In the genomic region with DNA sequence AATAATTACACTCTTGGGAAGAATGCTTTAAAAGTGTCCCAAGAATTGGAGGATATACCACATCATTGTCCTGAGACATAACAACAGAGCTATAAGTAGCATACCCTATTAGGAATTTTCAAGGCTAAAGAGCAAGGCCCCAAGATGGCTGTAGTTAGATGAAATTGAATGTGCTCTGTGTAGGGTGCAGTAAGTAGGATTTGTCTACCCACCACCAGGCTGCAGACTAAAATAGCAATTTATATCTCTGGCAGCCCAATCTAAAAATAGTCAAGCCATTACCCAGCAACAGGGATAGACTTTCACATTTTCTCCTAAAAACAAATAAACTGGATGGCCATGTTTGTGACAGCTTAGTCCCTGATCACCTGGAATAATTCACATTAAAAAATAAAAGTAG, we compare ENCODE assay signal across 31 cellular contexts. TPM values are rescaled to one million over a fixed set of nuclear protein-coding genes. Genes with fewer than 3 reads are reported as not detected.
A peak's percentile ranks its signal among the peaks of the same experiment; 100 is the strongest.
DNase-seq lines count a peak whose midpoint lies in the region; ATAC-seq, FAIRE-seq and TF ChIP-seq lines count a peak whose summit lies in the region.
"Had no signal": no experiment of that assay in that cellular context is flagged by ENCODE, and none has a peak within 500 bp of the region (broad histone marks: within the 10 kb centered on the region; RNA-seq: fewer than 3 reads in every experiment).

No MANE protein-coding gene starts in this region.

- no peak for TF ChIP-seq RAD21 in HepG2 (CRISPR knock-in tag; IDR thresholded peaks at IDR 0.05)

- H3K27me3 Mint-ChIP-seq in activated naive CD4-positive, alpha-beta T cell treated with anti-CD3 and anti-CD28 coated beads, Interleukin-2, amount 10 ng/mL, durations not matched to agents 7 days and 5 days: no peaks in the 10 kb centered on the region
- H3K27me3 Mint-ChIP-seq: activated naive CD4-positive, alpha-beta T cell treated with anti-CD3 and anti-CD28 coated beads, Interleukin-2, amount 50 U/mL, for 24 hours; stimulated activated naive B cell treated with anti-CD40 and anti-IgM and Interleukin-4, amounts not matched to agents 10 μg/mL and 1 μg/mL and 100 μg/mL, for 72 hours had no signal

- DNase-seq in HepG2 (ENCODE audit: low spot score) (no peak), right lobe of liver (no peak), myocyte (ENCODE audit: low read depth) (peak; percentile 50), tibial artery (no peak), kidney glomerular epithelial cell (lab: John Stamatoyannopoulos, UW) (no peak)
- DNase-seq in activated naive CD4-positive, alpha-beta T cell treated with anti-CD3 and anti-CD28 coated beads, Interleukin-2, amount 10 ng/mL, durations not matched to agents 7 days and 5 days: no peak
- no peak for DNase-seq in stimulated activated CD4-positive, alpha-beta T cell treated with anti-CD3 and anti-CD28 coated beads, Interleukin-1b, Interleukin-23, amount 100 ng/mL, for 48 hours
- DNase-seq: 8988T; activated CD4-positive, alpha-beta T cell treated with anti-CD3 and anti-CD28 coated beads for 48 hours; activated T-cell treated with anti-CD3 and anti-CD28 coated beads for 4 hours; amygdala; Calu3; colonic mucosa; DMS79 treated with DMSO at 0.1 percent for 48 hours; effector CD8-positive, alpha-beta T cell; GF-D8; glutamatergic neuron; mammary epithelial cell; NCI-H1436 treated with DMSO at 0.1 percent for 48 hours; NCI-H69; SJCRH30; stimulated activated naive B cell treated with anti-CD40 and anti-IgM and Interleukin-4, amounts not matched to agents 10 μg/mL and 1 μg/mL and 100 μg/mL, for 72 hours; SW 1271 had no signal

- no peak for ATAC-seq in HepG2
- ATAC-seq in right lobe of liver: no peak
- ATAC-seq in gastroesophageal sphincter: no peak
- ATAC-seq: stimulated activated naive B cell treated with anti-CD40 and anti-IgM and Interleukin-4, amounts not matched to agents 10 μg/mL and 1 μg/mL and 100 μg/mL, for 72 hours had no signal

- no peak overlapping the region for H3K9ac ChIP-seq in HepG2 (ENCODE audit: insufficient read depth, low read depth, low read length)
- H3K9ac ChIP-seq: GM23248, neural progenitor cell had no signal

- H3K36me3 ChIP-seq in HepG2 (replicated peaks in 1 of 2; ENCODE audit: control insufficient read depth in 1 of 2, insufficient read depth in 2 of 2, low read length in 2 of 2): peaks cover 11 to 67% of the 10 kb centered on the region in 2 experiments
- peaks cover 0 to 8% (median 1%) of the 10 kb centered on the region in 4 donors for H3K36me3 ChIP-seq in right lobe of liver
- H3K36me3 ChIP-seq in gastroesophageal sphincter: peaks cover 1 to 29% of the 10 kb centered on the region in 2 donors
- peaks cover 8 to 19% (median 16%) of the 10 kb centered on the region in 3 donors for H3K36me3 ChIP-seq in tibial artery
- H3K36me3 ChIP-seq: breast epithelium had no signal

- no peak overlapping the region for H2AFZ ChIP-seq in HepG2 (ENCODE audit: low read length)
- H2AFZ ChIP-seq: GM23248, neural progenitor cell had no signal

- no peak for FAIRE-seq in HepG2 (lab: Jason Lieb, UNC)
- FAIRE-seq: RCC 7860 had no signal

- peaks cover 78% of the 10 kb centered on the region for H3K36me3 Mint-ChIP-seq in activated naive CD4-positive, alpha-beta T cell treated with anti-CD3 and anti-CD28 coated beads, Interleukin-2, amount 10 ng/mL, durations not matched to agents 7 days and 5 days

- intact Hi-C loops in HepG2 (cut with micrococcal nuclease; ENCODE audit: unreplicated experiment) (no loop called here), right lobe of liver (cut with DNase I) (no loop called here), tibial artery (cut with DNase I; ENCODE audit: low total_unique reads) (loop anchor here (10.0 kb wide), 1 partner anchor 99 kb away; a partner anchor contains a TSS)

- CTCF ChIA-PET in HepG2 (lab: Yijun Ruan, JAX; ENCODE audit: low intra/inter-chr PET ratio, low total read pairs): no interaction called here
- CTCF ChIA-PET in activated naive CD4-positive, alpha-beta T cell treated with anti-CD3 and anti-CD28 coated beads, Interleukin-2, amount 10 ng/mL, durations not matched to agents 7 days and 5 days (lab: Charles Lee): no interaction called here

- H3K27ac ChIP-seq in HepG2 (ENCODE audit: extremely low read length, insufficient read depth, low read length): no peak overlapping the region
- no peak overlapping the region for H3K27ac ChIP-seq in right lobe of liver
- peak overlapping the region; percentile 16 to 64 (median 40) for H3K27ac ChIP-seq in gastroesophageal sphincter
- peak overlapping the region; percentile 31 to 44 for H3K27ac ChIP-seq in tibial artery
- H3K27ac ChIP-seq: breast epithelium, colonic mucosa, GM23248, neural progenitor cell, SJCRH30, VCaP had no signal

- in situ Hi-C loops in HepG2 (cut with HindIII; ENCODE audit: extremely low pct_ligation_motif_present, low pct_unique_long_range_greater_than_20kb): no loop called here

- H3K4me3 ChIP-seq in HepG2 (replicated peaks in 1 of 3; ENCODE audit: insufficient read depth in 1 of 3, low read depth in 2 of 3, low read length in 3 of 3): no peak overlapping the region; a peak in 1 of 6 replicates
- no peak overlapping the region for H3K4me3 ChIP-seq in right lobe of liver
- no peak overlapping the region for H3K4me3 ChIP-seq in gastroesophageal sphincter
- H3K4me3 ChIP-seq in tibial artery: no peak overlapping the region
- H3K4me3 ChIP-seq: breast epithelium, colonic mucosa, GM23248, neural progenitor cell, SJCRH30 had no signal

- no peak for TF ChIP-seq CTCF in HepG2 (CRISPR knock-in tag; IDR thresholded peaks at IDR 0.05)
- TF ChIP-seq CTCF in right lobe of liver (IDR thresholded peaks at IDR 0.05): no peak
- peak in 2 of 4 experiments; percentile 15 to 24 for TF ChIP-seq CTCF in gastroesophageal sphincter (IDR thresholded peaks at IDR 0.05)
- peak in 1 of 2 experiments; percentile 33 for TF ChIP-seq CTCF in tibial artery (IDR thresholded peaks at IDR 0.05)

- H4K20me1 ChIP-seq in HepG2 (ENCODE audit: insufficient read depth, low read length): no peaks in the 10 kb centered on the region

- no TSS peak for BruUV-seq in HepG2 (replicated peaks; lab: Mats Ljungman, UMichigan)

- H3K27me3 ChIP-seq in HepG2 (ENCODE audit: control insufficient read depth in 1 of 2, insufficient read depth in 2 of 2, low read length in 2 of 2) (no peaks in the 10 kb centered on the region; a peak in 1 of 5 replicates), right lobe of liver (no peaks in the 10 kb centered on the region), gastroesophageal sphincter (no peaks in the 10 kb centered on the region), tibial artery (no peaks in the 10 kb centered on the region)
- H3K27me3 ChIP-seq: breast epithelium, colonic mucosa, neural progenitor cell, SJCRH30 had no signal

- no peak overlapping the region for H3K27ac Mint-ChIP-seq in activated naive CD4-positive, alpha-beta T cell treated with anti-CD3 and anti-CD28 coated beads, Interleukin-2, amount 10 ng/mL, durations not matched to agents 7 days and 5 days
- H3K27ac Mint-ChIP-seq: activated naive CD4-positive, alpha-beta T cell treated with anti-CD3 and anti-CD28 coated beads, Interleukin-2, amount 50 U/mL, for 24 hours; activated T-helper 2 cell treated with anti-CD3 and anti-CD28 coated beads, Interferon-gamma antibody, Interleukin-2, Interleukin-4, amounts not matched to agents 10 μg/mL and 5 μg/mL and 100 μg/mL, durations not matched to agents 14 hours and 24 hours and 36 hours; neural progenitor cell had no signal

- POLR2A ChIA-PET in HepG2 (lab: Yijun Ruan, JAX): interaction anchor here (1.0 to 9.0 kb wide), 6 partner anchors 7 to 130 kb away, joined by 3 to 127 read pairs (median 14); no protein-coding TSS in a partner anchor

- TF ChIP-seq EP300 in HepG2 (IDR thresholded peaks at IDR 0.05; ENCODE audit: low read depth in 2 of 2, low read length in 2 of 2) (no peak), HepG2 (CRISPR knock-in tag; IDR thresholded peaks at IDR 0.05; ENCODE audit: borderline replicate concordance) (no peak), gastroesophageal sphincter (IDR thresholded peaks at IDR 0.05) (no peak)

- TF ChIP-seq POLR2A in HepG2 (IDR thresholded peaks at IDR 0.05; ENCODE audit: insufficient read depth in 1 of 2, low read depth in 2 of 2, low read length in 2 of 2): no peak
- no peak for TF ChIP-seq POLR2A in right lobe of liver (IDR thresholded peaks at IDR 0.05)
- no peak for TF ChIP-seq POLR2A in gastroesophageal sphincter (IDR thresholded peaks at IDR 0.05)

- H3K4me1 Mint-ChIP-seq in activated naive CD4-positive, alpha-beta T cell treated with anti-CD3 and anti-CD28 coated beads, Interleukin-2, amount 10 ng/mL, durations not matched to agents 7 days and 5 days: peaks cover 59% of the 10 kb centered on the region

- peaks cover 93% of the 10 kb centered on the region for H3K4me1 ChIP-seq in HepG2 (ENCODE audit: insufficient read depth, low read length)
- peaks cover 0 to 15% (median 0%) of the 10 kb centered on the region in 4 donors for H3K4me1 ChIP-seq in right lobe of liver
- H3K4me1 ChIP-seq in gastroesophageal sphincter: peaks cover 0 to 61% (median 2%) of the 10 kb centered on the region in 3 donors
- H3K4me1 ChIP-seq in tibial artery: peaks cover 0 to 33% (median 12%) of the 10 kb centered on the region in 4 donors
- H3K4me1 ChIP-seq: breast epithelium, SJCRH30 had no signal

- H3K79me2 ChIP-seq in HepG2 (ENCODE audit: insufficient read depth, low read length): peaks cover 88% of the 10 kb centered on the region

- H3K4me3 Mint-ChIP-seq in activated naive CD4-positive, alpha-beta T cell treated with anti-CD3 and anti-CD28 coated beads, Interleukin-2, amount 10 ng/mL, durations not matched to agents 7 days and 5 days: no peak overlapping the region
- H3K4me3 Mint-ChIP-seq: activated naive CD4-positive, alpha-beta T cell treated with anti-CD3 and anti-CD28 coated beads, Interleukin-2, amount 50 U/mL, for 24 hours; neural progenitor cell had no signal

- no peaks in the 10 kb centered on the region for H3K9me3 ChIP-seq in HepG2 (ENCODE audit: low read length)
- no peaks in the 10 kb centered on the region for H3K9me3 ChIP-seq in right lobe of liver
- no peaks in the 10 kb centered on the region for H3K9me3 ChIP-seq in gastroesophageal sphincter
- H3K9me3 ChIP-seq in tibial artery: no peaks in the 10 kb centered on the region
- H3K9me3 ChIP-seq: breast epithelium, colonic mucosa had no signal

- H3K4me2 ChIP-seq in HepG2 (ENCODE audit: low read depth, low read length): peak overlapping the region; percentile 92

- no peaks in the 10 kb centered on the region for H3K9me3 Mint-ChIP-seq in activated naive CD4-positive, alpha-beta T cell treated with anti-CD3 and anti-CD28 coated beads, Interleukin-2, amount 10 ng/mL, durations not matched to agents 7 days and 5 days
- H3K9me3 Mint-ChIP-seq: activated naive CD4-positive, alpha-beta T cell treated with anti-CD3 and anti-CD28 coated beads, Interleukin-2, amount 50 U/mL, for 24 hours; activated T-helper 2 cell treated with anti-CD3 and anti-CD28 coated beads, Interferon-gamma antibody, Interleukin-2, Interleukin-4, amounts not matched to agents 10 μg/mL and 5 μg/mL and 100 μg/mL, durations not matched to agents 14 hours and 24 hours and 36 hours; stimulated activated naive B cell treated with anti-CD40 and anti-IgM and Interleukin-4, amounts not matched to agents 10 μg/mL and 1 μg/mL and 100 μg/mL, for 72 hours had no signal

RNA-seq across cellular contexts. Expression of a gene that starts 5.6 kb away (rescaled TPM):
- 121 and 137 TPM in 2 replicates for total RNA-seq in HepG2 (2016; rRNA removed; fragmentation: Illumina TruSeq; extraction: Trizol)
- total RNA-seq in HepG2 (2016; cell fraction: cytosol; rRNA removed; fragmentation: Illumina TruSeq; extraction: Trizol; ENCODE audit: low read depth): 99.7 and 114 TPM in 2 replicates
- total RNA-seq in HepG2 (2016; cell fraction: insoluble cytoplasmic fraction; rRNA removed; fragmentation: Illumina TruSeq; extraction: Trizol): 116 and 133 TPM in 2 replicates
- total RNA-seq in HepG2 (2016; cell fraction: membrane; rRNA removed; fragmentation: Illumina TruSeq; extraction: Trizol): 235 and 252 TPM in 2 replicates
- total RNA-seq in HepG2 (2016; cell fraction: nucleus; rRNA removed; fragmentation: Illumina TruSeq; extraction: Trizol): 88.1 and 105 TPM in 2 replicates
- polyA plus RNA-seq in HepG2 (2011; rRNA removed): 183 and 225 TPM in 2 replicates
- 146 and 162 TPM in 2 replicates for polyA plus RNA-seq in HepG2 (2011; cell fraction: cytosol; rRNA removed)
- polyA plus RNA-seq in HepG2 (2011; cell fraction: nucleus; rRNA removed): 117 and 147 TPM in 2 replicates
- polyA plus RNA-seq in HepG2 (2012): 189 and 194 TPM in 2 replicates
- 146 and 160 TPM in 2 replicates for polyA plus RNA-seq in HepG2 (2016; cell fraction: cytosol; fragmentation: Illumina TruSeq; extraction: Trizol; ENCODE audit: low read depth)
- 156 and 164 TPM in 2 replicates for polyA plus RNA-seq in HepG2 (2016; cell fraction: insoluble cytoplasmic fraction; fragmentation: Illumina TruSeq; extraction: Trizol; ENCODE audit: low read depth)
- 231 and 245 TPM in 2 replicates for polyA plus RNA-seq in HepG2 (2016; cell fraction: membrane; fragmentation: Illumina TruSeq; extraction: Trizol; ENCODE audit: low read depth)
- 151 and 156 TPM in 2 replicates for polyA plus RNA-seq in HepG2 (2016; cell fraction: nucleus; fragmentation: Illumina TruSeq; extraction: Trizol; ENCODE audit: insufficient read depth, low read depth)
- 4.3 and 244 TPM in 2 replicates for polyA minus RNA-seq in HepG2 (2011; rRNA and poly(A)+ RNA removed; ENCODE audit: low replicate concordance)
- polyA minus RNA-seq in HepG2 (2011; cell fraction: cytosol; rRNA and poly(A)+ RNA removed): 111 and 112 TPM in 2 replicates
- polyA minus RNA-seq in HepG2 (2011; cell fraction: nucleus; rRNA and poly(A)+ RNA removed): 154 and 170 TPM in 2 replicates
- total RNA-seq in right lobe of liver: 10 to 100 TPM in 4 of 6 experiments, 1 to 10 TPM in 2; 2.8 to 17.2 (median 12.4) TPM
- 10 to 100 TPM; 18.0 to 37.9 (median 29.1) TPM for total RNA-seq in gastroesophageal sphincter
- 5.3 and 5.8 TPM in 2 replicates for total RNA-seq in myocyte
- polyA plus RNA-seq in myocyte (2012): 1.8 TPM

Comparison
In these comparisons a context has a peak if more than half of its experiments do, and no peak if none do; other contexts are left out.
1. H3K27ac ChIP-seq: peak in gastroesophageal sphincter (4 of 4) and tibial artery (2 of 2); none in HepG2 (single experiment) and right lobe of liver (0 of 3).